Comparison of ENCODE assay signal across 23 cellular contexts in genomic region chr2:12610314-12610713, GRCh38.
"Had no signal": no experiment of that assay in that cellular context is flagged by ENCODE, and none has a peak within 500 bp of the region (broad histone marks: within the 10 kb centered on the region; RNA-seq: fewer than 3 reads in every experiment).

No MANE protein-coding gene starts in this region.

- DNase-seq: IMR-90, Kasumi-1, MM.1S, NCI-H1092 treated with DMSO at 0.1 percent for 48 hours, NCI-H1436, NCI-H187, NCI-H2029, NCI-H2081 treated with DMSO at 0.1 percent for 48 hours, NCI-H2171, NCI-H345, NCI-H446 treated with DMSO at 0.1 percent for 48 hours, NCI-H510A treated with DMSO at 0.1 percent for 48 hours, NCI-H69, NCI-H774, Right ventricle myocardium superior, RPMI8226, SIG-M5, SW 1271, T-cell had no signal

- H3K4me2 ChIP-seq: KMS-11 had no signal

- ATAC-seq: T-cell had no signal

- FAIRE-seq: RCC 7860 had no signal

- H3K27me3 ChIP-seq: SJSA1 had no signal

- H3K36me3 ChIP-seq: SJSA1 had no signal

- H3K4me3 ChIP-seq: SJSA1, SK-N-MC had no signal

- H3K27ac ChIP-seq: KMS-11, SJSA1, SK-N-MC had no signal

- H3K9me3 ChIP-seq: SJSA1 had no signal

- H3K9ac ChIP-seq: KMS-11 had no signal
